1 cellular context compared by ENCODE assay signal in the genomic region with DNA sequence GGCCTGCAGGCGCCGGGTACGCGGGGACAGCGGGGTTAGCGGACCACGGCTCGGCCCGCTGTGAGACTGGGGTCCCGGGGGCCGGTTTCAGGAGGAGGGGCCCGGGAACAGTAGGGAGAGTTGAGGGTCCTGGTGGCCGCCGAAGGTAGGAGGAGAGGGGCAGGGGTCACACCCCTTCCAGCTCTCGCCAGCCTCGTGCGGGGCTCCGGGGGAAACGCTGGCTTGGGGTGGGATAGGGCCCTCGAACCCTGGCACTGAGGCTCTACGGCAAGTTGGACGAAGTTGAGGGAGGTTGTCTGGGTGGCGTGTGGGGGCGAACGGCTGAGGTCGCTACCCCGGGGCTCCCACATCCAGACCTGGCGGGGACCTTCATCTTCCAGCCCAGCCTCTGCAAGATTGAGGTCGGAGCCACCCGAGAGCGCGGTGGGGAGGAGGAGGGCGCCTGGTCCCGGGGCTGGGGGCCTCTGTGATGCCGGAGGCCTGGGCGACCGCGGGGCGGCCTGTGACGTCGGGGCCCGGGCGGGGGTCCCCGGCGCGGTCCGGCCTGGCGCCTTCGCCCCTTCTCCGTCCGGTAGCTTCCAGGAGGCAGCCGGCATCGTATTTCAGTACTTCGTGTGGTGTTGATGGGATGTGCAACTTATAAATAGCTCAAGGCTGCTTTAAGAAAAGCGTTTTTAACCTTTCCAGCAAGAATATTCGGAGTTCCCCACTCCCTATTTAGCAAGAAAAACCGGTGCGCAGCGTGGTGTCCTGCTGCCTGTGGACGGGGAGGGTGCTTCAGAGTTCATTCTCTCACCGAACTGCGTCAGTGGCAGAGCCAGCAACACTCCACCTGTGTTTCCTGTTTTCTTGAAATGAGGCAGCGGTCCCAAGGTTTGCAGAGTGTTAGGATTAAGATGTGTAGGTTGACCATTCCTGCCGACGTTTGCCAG.
TF ChIP-seq lines count a peak whose summit lies in the region.

No MANE protein-coding gene starts in this region.

TF ChIP-seq in H1, 55 proteins besides CTCF, POLR2A, EP300 and RAD21:
- TF ChIP-seq CEBPB (IDR thresholded peaks at IDR 0.05; ENCODE audit: low read depth, low read length) = no peak
- TF ChIP-seq, protein P1, sequence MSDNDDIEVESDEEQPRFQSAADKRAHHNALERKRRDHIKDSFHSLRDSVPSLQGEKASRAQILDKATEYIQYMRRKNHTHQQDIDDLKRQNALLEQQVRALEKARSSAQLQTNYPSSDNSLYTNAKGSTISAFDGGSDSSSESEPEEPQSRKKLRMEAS (IDR thresholded peaks at IDR 0.05) = peak; percentile 65; the same call in 1 of the 2 replicates
- no peak for TF ChIP-seq SAP30 (IDR thresholded peaks at IDR 0.05; ENCODE audit: insufficient read depth, insufficient replicate concordance, low read length)
- TF ChIP-seq PHF8 (conservative IDR thresholded peaks at IDR 0.05; ENCODE audit: low read depth, low read length) = no peak
- TF ChIP-seq POLR2AphosphoS5 (IDR thresholded peaks at IDR 0.05; ENCODE audit: low read depth, low read length) = no peak
- TF ChIP-seq KDM1A (IDR thresholded peaks at IDR 0.05; ENCODE audit: borderline replicate concordance, low read length) = no peak
- no peak for TF ChIP-seq KDM5A (IDR thresholded peaks at IDR 0.05; ENCODE audit: low read length)
- TF ChIP-seq HDAC6 (IDR thresholded peaks at IDR 0.05; ENCODE audit: low read depth, low read length) = no peak
- TF ChIP-seq KDM4A (IDR thresholded peaks at IDR 0.05; ENCODE audit: low read depth, low read length, severe bottlenecking) = no peak
- no peak for TF ChIP-seq GABPA (IDR thresholded peaks at IDR 0.05; ENCODE audit: borderline replicate concordance, insufficient read depth, low read length)
- no peak for TF ChIP-seq HDAC2 (IDR thresholded peaks at IDR 0.05; ENCODE audit: borderline replicate concordance in 1 of 2, low read depth in 2 of 2, low read length in 2 of 2)
- TF ChIP-seq EZH2 (IDR thresholded peaks at IDR 0.05; ENCODE audit: low read depth, low read length, severe bottlenecking) = no peak
- no peak for TF ChIP-seq RXRA (IDR thresholded peaks at IDR 0.05; ENCODE audit: insufficient read depth, low read depth, low read length)
- peak; percentile 44 for TF ChIP-seq ASH2L (IDR thresholded peaks at IDR 0.05; ENCODE audit: low read length)
- no peak for TF ChIP-seq GTF2F1 (IDR thresholded peaks at IDR 0.05; ENCODE audit: borderline replicate concordance, low read depth, low read length)
- no peak for TF ChIP-seq SIX5 (IDR thresholded peaks at IDR 0.05; ENCODE audit: low read depth, low read length)
- TF ChIP-seq TCF12 (IDR thresholded peaks at IDR 0.05; ENCODE audit: low read depth, low read length) = no peak
- TF ChIP-seq CREB1 (IDR thresholded peaks at IDR 0.05) = 0 out of 2 replicates have a peak, but pooled peaks have one; percentile 5
- no peak for TF ChIP-seq JUN (IDR thresholded peaks at IDR 0.05; ENCODE audit: low read depth, low read length)
- TF ChIP-seq SP1 (IDR thresholded peaks at IDR 0.05; ENCODE audit: low read depth, low read length) = no peak
- TF ChIP-seq NRF1 (IDR thresholded peaks at IDR 0.05; ENCODE audit: low read depth, low read length) = no peak
- TF ChIP-seq TEAD4 (IDR thresholded peaks at IDR 0.05; ENCODE audit: low read depth, low read length) = no peak
- TF ChIP-seq, protein P2, sequence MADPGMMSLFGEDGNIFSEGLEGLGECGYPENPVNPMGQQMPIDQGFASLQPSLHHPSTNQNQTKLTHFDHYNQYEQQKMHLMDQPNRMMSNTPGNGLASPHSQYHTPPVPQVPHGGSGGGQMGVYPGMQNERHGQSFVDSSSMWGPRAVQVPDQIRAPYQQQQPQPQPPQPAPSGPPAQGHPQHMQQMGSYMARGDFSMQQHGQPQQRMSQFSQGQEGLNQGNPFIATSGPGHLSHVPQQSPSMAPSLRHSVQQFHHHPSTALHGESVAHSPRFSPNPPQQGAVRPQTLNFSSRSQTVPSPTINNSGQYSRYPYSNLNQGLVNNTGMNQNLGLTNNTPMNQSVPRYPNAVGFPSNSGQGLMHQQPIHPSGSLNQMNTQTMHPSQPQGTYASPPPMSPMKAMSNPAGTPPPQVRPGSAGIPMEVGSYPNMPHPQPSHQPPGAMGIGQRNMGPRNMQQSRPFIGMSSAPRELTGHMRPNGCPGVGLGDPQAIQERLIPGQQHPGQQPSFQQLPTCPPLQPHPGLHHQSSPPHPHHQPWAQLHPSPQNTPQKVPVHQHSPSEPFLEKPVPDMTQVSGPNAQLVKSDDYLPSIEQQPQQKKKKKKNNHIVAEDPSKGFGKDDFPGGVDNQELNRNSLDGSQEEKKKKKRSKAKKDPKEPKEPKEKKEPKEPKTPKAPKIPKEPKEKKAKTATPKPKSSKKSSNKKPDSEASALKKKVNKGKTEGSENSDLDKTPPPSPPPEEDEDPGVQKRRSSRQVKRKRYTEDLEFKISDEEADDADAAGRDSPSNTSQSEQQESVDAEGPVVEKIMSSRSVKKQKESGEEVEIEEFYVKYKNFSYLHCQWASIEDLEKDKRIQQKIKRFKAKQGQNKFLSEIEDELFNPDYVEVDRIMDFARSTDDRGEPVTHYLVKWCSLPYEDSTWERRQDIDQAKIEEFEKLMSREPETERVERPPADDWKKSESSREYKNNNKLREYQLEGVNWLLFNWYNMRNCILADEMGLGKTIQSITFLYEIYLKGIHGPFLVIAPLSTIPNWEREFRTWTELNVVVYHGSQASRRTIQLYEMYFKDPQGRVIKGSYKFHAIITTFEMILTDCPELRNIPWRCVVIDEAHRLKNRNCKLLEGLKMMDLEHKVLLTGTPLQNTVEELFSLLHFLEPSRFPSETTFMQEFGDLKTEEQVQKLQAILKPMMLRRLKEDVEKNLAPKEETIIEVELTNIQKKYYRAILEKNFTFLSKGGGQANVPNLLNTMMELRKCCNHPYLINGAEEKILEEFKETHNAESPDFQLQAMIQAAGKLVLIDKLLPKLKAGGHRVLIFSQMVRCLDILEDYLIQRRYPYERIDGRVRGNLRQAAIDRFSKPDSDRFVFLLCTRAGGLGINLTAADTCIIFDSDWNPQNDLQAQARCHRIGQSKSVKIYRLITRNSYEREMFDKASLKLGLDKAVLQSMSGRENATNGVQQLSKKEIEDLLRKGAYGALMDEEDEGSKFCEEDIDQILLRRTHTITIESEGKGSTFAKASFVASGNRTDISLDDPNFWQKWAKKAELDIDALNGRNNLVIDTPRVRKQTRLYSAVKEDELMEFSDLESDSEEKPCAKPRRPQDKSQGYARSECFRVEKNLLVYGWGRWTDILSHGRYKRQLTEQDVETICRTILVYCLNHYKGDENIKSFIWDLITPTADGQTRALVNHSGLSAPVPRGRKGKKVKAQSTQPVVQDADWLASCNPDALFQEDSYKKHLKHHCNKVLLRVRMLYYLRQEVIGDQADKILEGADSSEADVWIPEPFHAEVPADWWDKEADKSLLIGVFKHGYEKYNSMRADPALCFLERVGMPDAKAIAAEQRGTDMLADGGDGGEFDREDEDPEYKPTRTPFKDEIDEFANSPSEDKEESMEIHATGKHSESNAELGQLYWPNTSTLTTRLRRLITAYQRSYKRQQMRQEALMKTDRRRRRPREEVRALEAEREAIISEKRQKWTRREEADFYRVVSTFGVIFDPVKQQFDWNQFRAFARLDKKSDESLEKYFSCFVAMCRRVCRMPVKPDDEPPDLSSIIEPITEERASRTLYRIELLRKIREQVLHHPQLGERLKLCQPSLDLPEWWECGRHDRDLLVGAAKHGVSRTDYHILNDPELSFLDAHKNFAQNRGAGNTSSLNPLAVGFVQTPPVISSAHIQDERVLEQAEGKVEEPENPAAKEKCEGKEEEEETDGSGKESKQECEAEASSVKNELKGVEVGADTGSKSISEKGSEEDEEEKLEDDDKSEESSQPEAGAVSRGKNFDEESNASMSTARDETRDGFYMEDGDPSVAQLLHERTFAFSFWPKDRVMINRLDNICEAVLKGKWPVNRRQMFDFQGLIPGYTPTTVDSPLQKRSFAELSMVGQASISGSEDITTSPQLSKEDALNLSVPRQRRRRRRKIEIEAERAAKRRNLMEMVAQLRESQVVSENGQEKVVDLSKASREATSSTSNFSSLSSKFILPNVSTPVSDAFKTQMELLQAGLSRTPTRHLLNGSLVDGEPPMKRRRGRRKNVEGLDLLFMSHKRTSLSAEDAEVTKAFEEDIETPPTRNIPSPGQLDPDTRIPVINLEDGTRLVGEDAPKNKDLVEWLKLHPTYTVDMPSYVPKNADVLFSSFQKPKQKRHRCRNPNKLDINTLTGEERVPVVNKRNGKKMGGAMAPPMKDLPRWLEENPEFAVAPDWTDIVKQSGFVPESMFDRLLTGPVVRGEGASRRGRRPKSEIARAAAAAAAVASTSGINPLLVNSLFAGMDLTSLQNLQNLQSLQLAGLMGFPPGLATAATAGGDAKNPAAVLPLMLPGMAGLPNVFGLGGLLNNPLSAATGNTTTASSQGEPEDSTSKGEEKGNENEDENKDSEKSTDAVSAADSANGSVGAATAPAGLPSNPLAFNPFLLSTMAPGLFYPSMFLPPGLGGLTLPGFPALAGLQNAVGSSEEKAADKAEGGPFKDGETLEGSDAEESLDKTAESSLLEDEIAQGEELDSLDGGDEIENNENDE (IDR thresholded peaks at IDR 0.05; ENCODE audit: insufficient replicate concordance, low read length) = no peak
- no peak for TF ChIP-seq ZNF274 (IDR thresholded peaks at IDR 0.05; ENCODE audit: borderline replicate concordance, extremely low read depth, low read length)
- no peak for TF ChIP-seq CBX8 (IDR thresholded peaks at IDR 0.05; ENCODE audit: borderline replicate concordance, low read depth, low read length)
- no peak for TF ChIP-seq SUZ12 (IDR thresholded peaks at IDR 0.05; ENCODE audit: low read length)
- TF ChIP-seq, protein P3, sequence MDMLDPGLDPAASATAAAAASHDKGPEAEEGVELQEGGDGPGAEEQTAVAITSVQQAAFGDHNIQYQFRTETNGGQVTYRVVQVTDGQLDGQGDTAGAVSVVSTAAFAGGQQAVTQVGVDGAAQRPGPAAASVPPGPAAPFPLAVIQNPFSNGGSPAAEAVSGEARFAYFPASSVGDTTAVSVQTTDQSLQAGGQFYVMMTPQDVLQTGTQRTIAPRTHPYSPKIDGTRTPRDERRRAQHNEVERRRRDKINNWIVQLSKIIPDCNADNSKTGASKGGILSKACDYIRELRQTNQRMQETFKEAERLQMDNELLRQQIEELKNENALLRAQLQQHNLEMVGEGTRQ (IDR thresholded peaks at IDR 0.05; ENCODE audit: low read length) = no peak
- no peak for TF ChIP-seq CHD2 (IDR thresholded peaks at IDR 0.05; ENCODE audit: low read length)
- TF ChIP-seq SP2 (IDR thresholded peaks at IDR 0.05; ENCODE audit: low read length) = no peak
- TF ChIP-seq RNF2 (IDR thresholded peaks at IDR 0.05; ENCODE audit: borderline replicate concordance, low read depth, low read length, missing control alignments, poor library complexity, severe bottlenecking) = no peak
- no peak for TF ChIP-seq POU5F1 (IDR thresholded peaks at IDR 0.05; ENCODE audit: low read depth, low read length)
- TF ChIP-seq SIRT6 (IDR thresholded peaks at IDR 0.05; ENCODE audit: low read length) = no peak
- TF ChIP-seq BRCA1 (IDR thresholded peaks at IDR 0.05; ENCODE audit: low read depth, low read length) = no peak
- TF ChIP-seq RFX5 (IDR thresholded peaks at IDR 0.05; ENCODE audit: borderline replicate concordance, low read depth, low read length) = no peak
- TF ChIP-seq SIN3A (conservative IDR thresholded peaks at IDR 0.05 in 1 of 2, IDR thresholded peaks at IDR 0.05 in 1 of 2; ENCODE audit: low read depth in 1 of 2, low read length in 2 of 2) = 0 out of 4 replicates have a peak, but pooled peaks of 1 of the 2 experiments have one; percentile 21
- no peak for TF ChIP-seq CTBP2 (IDR thresholded peaks at IDR 0.05; ENCODE audit: borderline replicate concordance, insufficient read depth, insufficient read length, low read length)
- TF ChIP-seq, protein P4, sequence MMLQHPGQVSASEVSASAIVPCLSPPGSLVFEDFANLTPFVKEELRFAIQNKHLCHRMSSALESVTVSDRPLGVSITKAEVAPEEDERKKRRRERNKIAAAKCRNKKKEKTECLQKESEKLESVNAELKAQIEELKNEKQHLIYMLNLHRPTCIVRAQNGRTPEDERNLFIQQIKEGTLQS (IDR thresholded peaks at IDR 0.05; ENCODE audit: insufficient read depth, low read depth, low read length) = no peak
- no peak for TF ChIP-seq CHD1 (IDR thresholded peaks at IDR 0.05; ENCODE audit: low read depth, low read length)
- TF ChIP-seq MAFK (IDR thresholded peaks at IDR 0.05; ENCODE audit: low read depth, low read length) = no peak
- no peak for TF ChIP-seq BCL11A (IDR thresholded peaks at IDR 0.05; ENCODE audit: low read depth in 2 of 2, low read length in 2 of 2)
- TF ChIP-seq, protein P5, sequence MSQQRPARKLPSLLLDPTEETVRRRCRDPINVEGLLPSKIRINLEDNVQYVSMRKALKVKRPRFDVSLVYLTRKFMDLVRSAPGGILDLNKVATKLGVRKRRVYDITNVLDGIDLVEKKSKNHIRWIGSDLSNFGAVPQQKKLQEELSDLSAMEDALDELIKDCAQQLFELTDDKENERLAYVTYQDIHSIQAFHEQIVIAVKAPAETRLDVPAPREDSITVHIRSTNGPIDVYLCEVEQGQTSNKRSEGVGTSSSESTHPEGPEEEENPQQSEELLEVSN (IDR thresholded peaks at IDR 0.05) = peak; percentile 34; the same call in 1 of the 2 replicates
TF ChIP-seq in H1: peak in this region for 5.
